Comparison of ENCODE assay signal across 1 cellular context in genomic region chr1:231052777-231053176, GRCh38.
TF ChIP-seq lines count a peak whose summit lies in the region.

No MANE protein-coding gene starts in this region.

TF ChIP-seq in K562, 482 proteins besides CTCF, POLR2A, EP300 and RAD21 (continued from another document):
- TF ChIP-seq, protein P1, sequence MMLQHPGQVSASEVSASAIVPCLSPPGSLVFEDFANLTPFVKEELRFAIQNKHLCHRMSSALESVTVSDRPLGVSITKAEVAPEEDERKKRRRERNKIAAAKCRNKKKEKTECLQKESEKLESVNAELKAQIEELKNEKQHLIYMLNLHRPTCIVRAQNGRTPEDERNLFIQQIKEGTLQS (IDR thresholded peaks at IDR 0.05) = peak; percentile 59; the same call in 1 of the 2 replicates
- TF ChIP-seq, protein P1 (CRISPR knock-in tag; conservative IDR thresholded peaks at IDR 0.05) = no peak
- TF ChIP-seq ZNF23 (CRISPR knock-in tag; IDR thresholded peaks at IDR 0.05) (0 out of 2 replicates have a peak, but pooled peaks have one; percentile 11), ZNF778 (CRISPR knock-in tag; IDR thresholded peaks at IDR 0.05) (no peak), MEIS2 (IDR thresholded peaks at IDR 0.05; ENCODE audit: partially characterized antibody) (no peak), ZNF175 (CRISPR knock-in tag; IDR thresholded peaks at IDR 0.05; ENCODE audit: low read depth) (no peak), ZNF263 (CRISPR knock-in tag; IDR thresholded peaks at IDR 0.05; ENCODE audit: borderline replicate concordance) (no peak), GATA2 (CRISPR knock-in tag; IDR thresholded peaks at IDR 0.05) (no peak), SMAD4 (CRISPR knock-in tag; conservative IDR thresholded peaks at IDR 0.05) (0 out of 2 replicates have a peak, but pooled peaks have one; percentile 67), NCOA2 (IDR thresholded peaks at IDR 0.05; ENCODE audit: partially characterized antibody in 2 of 2) (no peak), TEAD2 (tag; IDR thresholded peaks at IDR 0.05) (0 out of 2 replicates have a peak, but pooled peaks have one; percentile 17), ZNF41 (CRISPR knock-in tag; conservative IDR thresholded peaks at IDR 0.05) (no peak)
- TF ChIP-seq, protein P2, sequence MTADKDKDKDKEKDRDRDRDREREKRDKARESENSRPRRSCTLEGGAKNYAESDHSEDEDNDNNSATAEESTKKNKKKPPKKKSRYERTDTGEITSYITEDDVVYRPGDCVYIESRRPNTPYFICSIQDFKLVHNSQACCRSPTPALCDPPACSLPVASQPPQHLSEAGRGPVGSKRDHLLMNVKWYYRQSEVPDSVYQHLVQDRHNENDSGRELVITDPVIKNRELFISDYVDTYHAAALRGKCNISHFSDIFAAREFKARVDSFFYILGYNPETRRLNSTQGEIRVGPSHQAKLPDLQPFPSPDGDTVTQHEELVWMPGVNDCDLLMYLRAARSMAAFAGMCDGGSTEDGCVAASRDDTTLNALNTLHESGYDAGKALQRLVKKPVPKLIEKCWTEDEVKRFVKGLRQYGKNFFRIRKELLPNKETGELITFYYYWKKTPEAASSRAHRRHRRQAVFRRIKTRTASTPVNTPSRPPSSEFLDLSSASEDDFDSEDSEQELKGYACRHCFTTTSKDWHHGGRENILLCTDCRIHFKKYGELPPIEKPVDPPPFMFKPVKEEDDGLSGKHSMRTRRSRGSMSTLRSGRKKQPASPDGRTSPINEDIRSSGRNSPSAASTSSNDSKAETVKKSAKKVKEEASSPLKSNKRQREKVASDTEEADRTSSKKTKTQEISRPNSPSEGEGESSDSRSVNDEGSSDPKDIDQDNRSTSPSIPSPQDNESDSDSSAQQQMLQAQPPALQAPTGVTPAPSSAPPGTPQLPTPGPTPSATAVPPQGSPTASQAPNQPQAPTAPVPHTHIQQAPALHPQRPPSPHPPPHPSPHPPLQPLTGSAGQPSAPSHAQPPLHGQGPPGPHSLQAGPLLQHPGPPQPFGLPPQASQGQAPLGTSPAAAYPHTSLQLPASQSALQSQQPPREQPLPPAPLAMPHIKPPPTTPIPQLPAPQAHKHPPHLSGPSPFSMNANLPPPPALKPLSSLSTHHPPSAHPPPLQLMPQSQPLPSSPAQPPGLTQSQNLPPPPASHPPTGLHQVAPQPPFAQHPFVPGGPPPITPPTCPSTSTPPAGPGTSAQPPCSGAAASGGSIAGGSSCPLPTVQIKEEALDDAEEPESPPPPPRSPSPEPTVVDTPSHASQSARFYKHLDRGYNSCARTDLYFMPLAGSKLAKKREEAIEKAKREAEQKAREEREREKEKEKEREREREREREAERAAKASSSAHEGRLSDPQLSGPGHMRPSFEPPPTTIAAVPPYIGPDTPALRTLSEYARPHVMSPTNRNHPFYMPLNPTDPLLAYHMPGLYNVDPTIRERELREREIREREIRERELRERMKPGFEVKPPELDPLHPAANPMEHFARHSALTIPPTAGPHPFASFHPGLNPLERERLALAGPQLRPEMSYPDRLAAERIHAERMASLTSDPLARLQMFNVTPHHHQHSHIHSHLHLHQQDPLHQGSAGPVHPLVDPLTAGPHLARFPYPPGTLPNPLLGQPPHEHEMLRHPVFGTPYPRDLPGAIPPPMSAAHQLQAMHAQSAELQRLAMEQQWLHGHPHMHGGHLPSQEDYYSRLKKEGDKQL (CRISPR knock-in tag; IDR thresholded peaks at IDR 0.05; ENCODE audit: borderline replicate concordance) = no peak
TF ChIP-seq in K562: peak in this region for 15.
